ENCODE assay signal across 9 cellular contexts in genomic region chr9:97983524-97984187, GRCh38. TPM values are rescaled to one million over a fixed set of nuclear protein-coding genes. Genes with fewer than 3 reads are reported as not detected.
DNase-seq lines count a peak whose midpoint lies in the region; ATAC-seq and TF ChIP-seq lines count a peak whose summit lies in the region.
"Had no signal": no experiment of that assay in that cellular context is flagged by ENCODE, and none has a peak within 500 bp of the region (broad histone marks: within the 10 kb centered on the region; RNA-seq: fewer than 3 reads in every experiment).

No MANE protein-coding gene starts in this region.

- peak overlapping the region; percentile 71 for H3K4me3 Mint-ChIP-seq in activated T-helper 2 cell treated with anti-CD3 and anti-CD28 coated beads, Interferon-gamma antibody, Interleukin-2, Interleukin-4, amounts not matched to agents 10 μg/mL and 5 μg/mL and 100 μg/mL, durations not matched to agents 14 hours and 24 hours and 36 hours (ENCODE audit: low read depth)
- peak overlapping the region; percentile 86 to 87 for H3K4me3 Mint-ChIP-seq in stimulated activated naive CD8-positive, alpha-beta T cell treated with anti-CD3 and anti-CD28 coated beads, Interleukin-15, amount 100 ng/mL, for 72 hours

- H3K9ac ChIP-seq in neural cell (ENCODE audit: low read length), result peak overlapping the region; percentile 82

- TF ChIP-seq CTCF in GM10248 (IDR thresholded peaks at IDR 0.05; ENCODE audit: control extremely low read depth, extremely low read depth, low read depth, missing control alignments), result no peak
- no peak for TF ChIP-seq CTCF in fibroblast of pulmonary artery (IDR thresholded peaks at IDR 0.05; ENCODE audit: low read length, missing control alignments)
- no peak for TF ChIP-seq CTCF in neural cell (IDR thresholded peaks at IDR 0.05; ENCODE audit: poor library complexity, severe bottlenecking)

- peaks cover 38% of the 10 kb centered on the region for H3K79me2 ChIP-seq in neural cell (replicated peaks; ENCODE audit: insufficient read depth, low read length)

- POLR2A ChIA-PET in GM10248 (lab: Yijun Ruan, JAX), result interaction anchor here (0.7 to 2.1 kb wide), 2 partner anchors 73 to 260 kb away, joined by 3 to 6 read pairs; partner anchors contain the start of gene NANS
- POLR2A ChIA-PET in HEK293T (lab: Yijun Ruan, JAX), result interaction anchor here (0.7 to 3.8 kb wide), 15 partner anchors 12 to 509 kb away, joined by 3 to 25 read pairs (median 4); partner anchors contain the start of gene TRMO

- H3K4me3 ChIP-seq in fibroblast of pulmonary artery (replicated peaks; ENCODE audit: low read depth, low read length), result peak overlapping the region; percentile 85
- H3K4me3 ChIP-seq in neural cell (ENCODE audit: low read length), result peak overlapping the region; percentile 85

- peak overlapping the region; percentile 78 for H3K27ac Mint-ChIP-seq in activated T-helper 2 cell treated with anti-CD3 and anti-CD28 coated beads, Interferon-gamma antibody, Interleukin-2, Interleukin-4, amounts not matched to agents 10 μg/mL and 5 μg/mL and 100 μg/mL, durations not matched to agents 14 hours and 24 hours and 36 hours
- H3K27ac Mint-ChIP-seq in stimulated activated naive CD8-positive, alpha-beta T cell treated with anti-CD3 and anti-CD28 coated beads, Interleukin-15, amount 100 ng/mL, for 72 hours, result peak overlapping the region; percentile 90 to 99

- no peaks in the 10 kb centered on the region for H3K27me3 Mint-ChIP-seq in activated T-helper 2 cell treated with anti-CD3 and anti-CD28 coated beads, Interferon-gamma antibody, Interleukin-2, Interleukin-4, amounts not matched to agents 10 μg/mL and 5 μg/mL and 100 μg/mL, durations not matched to agents 14 hours and 24 hours and 36 hours (ENCODE audit: low read depth)
- H3K27me3 Mint-ChIP-seq in stimulated activated naive CD8-positive, alpha-beta T cell treated with anti-CD3 and anti-CD28 coated beads, Interleukin-15, amount 100 ng/mL, for 72 hours, result no peaks in the 10 kb centered on the region

- H3F3A ChIP-seq in neural cell (ENCODE audit: insufficient read depth, low read length, poor library complexity, severe bottlenecking), result no peaks in the 10 kb centered on the region

- CTCF ChIA-PET in GM10248 (lab: Yijun Ruan, JAX) (interaction anchor here (0.8 to 3.2 kb wide), 21 partner anchors 9 to 407 kb away, joined by 3 to 22 read pairs (median 5); partner anchors contain the start of gene TRMO), HEK293T (lab: Yijun Ruan, JAX) (interaction anchor here (0.7 kb wide), 1 partner anchor 27 kb away, joined by 3 read pairs; no protein-coding TSS in a partner anchor)

- H3K9me3 Mint-ChIP-seq in activated T-helper 2 cell treated with anti-CD3 and anti-CD28 coated beads, Interferon-gamma antibody, Interleukin-2, Interleukin-4, amounts not matched to agents 10 μg/mL and 5 μg/mL and 100 μg/mL, durations not matched to agents 14 hours and 24 hours and 36 hours, result no peaks in the 10 kb centered on the region
- no peaks in the 10 kb centered on the region for H3K9me3 Mint-ChIP-seq in stimulated activated naive CD8-positive, alpha-beta T cell treated with anti-CD3 and anti-CD28 coated beads, Interleukin-15, amount 100 ng/mL, for 72 hours

- peaks cover 13% of the 10 kb centered on the region for H3K27me3 ChIP-seq in neural cell (ENCODE audit: insufficient read depth, low read depth, low read length)

- intact Hi-C loops in activated T-helper 2 cell treated with anti-CD3 and anti-CD28 coated beads, Interferon-gamma antibody, Interleukin-2, Interleukin-4, amounts not matched to agents 10 μg/mL and 5 μg/mL and 100 μg/mL, durations not matched to agents 14 hours and 24 hours and 36 hours (cut with micrococcal nuclease), result loop anchor here (1.0 to 5.0 kb wide), 3 partner anchors 61 to 119 kb away; partner anchors contain the start of genes NANS and TRMO

- TF ChIP-seq EP300 in neural cell (conservative IDR thresholded peaks at IDR 0.05; ENCODE audit: poor library complexity, severe bottlenecking), result no peak

- TF ChIP-seq RAD21 in neural cell (conservative IDR thresholded peaks at IDR 0.05), result no peak

- H3K27ac ChIP-seq in neural cell (ENCODE audit: low read length), result peak overlapping the region; percentile 75

- peaks cover 33% of the 10 kb centered on the region for H3K4me1 Mint-ChIP-seq in activated T-helper 2 cell treated with anti-CD3 and anti-CD28 coated beads, Interferon-gamma antibody, Interleukin-2, Interleukin-4, amounts not matched to agents 10 μg/mL and 5 μg/mL and 100 μg/mL, durations not matched to agents 14 hours and 24 hours and 36 hours (ENCODE audit: low read depth)
- H3K4me1 Mint-ChIP-seq in stimulated activated naive CD8-positive, alpha-beta T cell treated with anti-CD3 and anti-CD28 coated beads, Interleukin-15, amount 100 ng/mL, for 72 hours, result peaks cover 68% of the 10 kb centered on the region

- H2AFZ ChIP-seq in neural cell (ENCODE audit: low read depth, low read length), result peak overlapping the region; percentile 40

- H3K36me3 ChIP-seq in neural cell (ENCODE audit: insufficient read depth, low read length), result no peaks in the 10 kb centered on the region

- peak; percentile 5 for ATAC-seq in stimulated activated naive CD8-positive, alpha-beta T cell treated with anti-CD3 and anti-CD28 coated beads, Interleukin-15, amount 100 ng/mL, for 72 hours
- no peak for ATAC-seq in HG03108 (IDR thresholded peaks at IDR 0.05; ENCODE audit: unreplicated experiment)

- H3K9me2 ChIP-seq in neural cell (ENCODE audit: insufficient read depth, low read length), result no peaks in the 10 kb centered on the region

- no peaks in the 10 kb centered on the region for H4K20me1 ChIP-seq in neural cell (ENCODE audit: insufficient read depth)

- DNase-seq in GM10248 (ENCODE audit: extremely low spot score) (peak; percentile 60), HEK293T (ENCODE audit: extremely low spot score) (peak; percentile 45), NCI-H510A (lab: John Stamatoyannopoulos, UW) (peak; percentile 16), fibroblast of pulmonary artery (ENCODE audit: low read depth) (peak; percentile 35)
- peak; percentile 43 for DNase-seq in activated T-helper 2 cell treated with anti-CD3 and anti-CD28 coated beads, Interferon-gamma antibody, Interleukin-2, Interleukin-4, amounts not matched to agents 10 μg/mL and 5 μg/mL and 100 μg/mL, durations not matched to agents 14 hours and 24 hours and 36 hours (ENCODE audit: low spot score)
- DNase-seq in stimulated activated naive CD8-positive, alpha-beta T cell treated with anti-CD3 and anti-CD28 coated beads, Interleukin-15, amount 100 ng/mL, for 72 hours, result peak; percentile 58 to 67

- no peak overlapping the region for H3K4me2 ChIP-seq in neural cell (ENCODE audit: low read length)

- peaks cover 19% of the 10 kb centered on the region for H3K36me3 Mint-ChIP-seq in activated T-helper 2 cell treated with anti-CD3 and anti-CD28 coated beads, Interferon-gamma antibody, Interleukin-2, Interleukin-4, amounts not matched to agents 10 μg/mL and 5 μg/mL and 100 μg/mL, durations not matched to agents 14 hours and 24 hours and 36 hours (ENCODE audit: low read depth)

- H3K9me3 ChIP-seq in neural cell (ENCODE audit: low read length), result no peaks in the 10 kb centered on the region

TF ChIP-seq in HEK293T, 16 proteins besides CTCF, POLR2A, EP300 and RAD21 (continues in another document):
- TF ChIP-seq NFRKB (IDR thresholded peaks at IDR 0.05) (no peak), FOXM1 (IDR thresholded peaks at IDR 0.05; ENCODE audit: borderline replicate concordance) (no peak), ZNF384 (IDR thresholded peaks at IDR 0.05) (no peak), SP1 (IDR thresholded peaks at IDR 0.05) (no peak), TARDBP (IDR thresholded peaks at IDR 0.05) (no peak), FOXK2 (IDR thresholded peaks at IDR 0.05) (no peak), FOXA1 (IDR thresholded peaks at IDR 0.05) (no peak), SUZ12 (IDR thresholded peaks at IDR 0.05) (no peak), CTBP1 (IDR thresholded peaks at IDR 0.05; ENCODE audit: borderline replicate concordance) (no peak), ELF4 (IDR thresholded peaks at IDR 0.05) (no peak), ARNT (IDR thresholded peaks at IDR 0.05) (no peak), LEF1 (IDR thresholded peaks at IDR 0.05; ENCODE audit: borderline replicate concordance) (no peak)

TF ChIP-seq in neural cell, 6 proteins besides CTCF, POLR2A, EP300 and RAD21:
- TF ChIP-seq, protein P1, sequence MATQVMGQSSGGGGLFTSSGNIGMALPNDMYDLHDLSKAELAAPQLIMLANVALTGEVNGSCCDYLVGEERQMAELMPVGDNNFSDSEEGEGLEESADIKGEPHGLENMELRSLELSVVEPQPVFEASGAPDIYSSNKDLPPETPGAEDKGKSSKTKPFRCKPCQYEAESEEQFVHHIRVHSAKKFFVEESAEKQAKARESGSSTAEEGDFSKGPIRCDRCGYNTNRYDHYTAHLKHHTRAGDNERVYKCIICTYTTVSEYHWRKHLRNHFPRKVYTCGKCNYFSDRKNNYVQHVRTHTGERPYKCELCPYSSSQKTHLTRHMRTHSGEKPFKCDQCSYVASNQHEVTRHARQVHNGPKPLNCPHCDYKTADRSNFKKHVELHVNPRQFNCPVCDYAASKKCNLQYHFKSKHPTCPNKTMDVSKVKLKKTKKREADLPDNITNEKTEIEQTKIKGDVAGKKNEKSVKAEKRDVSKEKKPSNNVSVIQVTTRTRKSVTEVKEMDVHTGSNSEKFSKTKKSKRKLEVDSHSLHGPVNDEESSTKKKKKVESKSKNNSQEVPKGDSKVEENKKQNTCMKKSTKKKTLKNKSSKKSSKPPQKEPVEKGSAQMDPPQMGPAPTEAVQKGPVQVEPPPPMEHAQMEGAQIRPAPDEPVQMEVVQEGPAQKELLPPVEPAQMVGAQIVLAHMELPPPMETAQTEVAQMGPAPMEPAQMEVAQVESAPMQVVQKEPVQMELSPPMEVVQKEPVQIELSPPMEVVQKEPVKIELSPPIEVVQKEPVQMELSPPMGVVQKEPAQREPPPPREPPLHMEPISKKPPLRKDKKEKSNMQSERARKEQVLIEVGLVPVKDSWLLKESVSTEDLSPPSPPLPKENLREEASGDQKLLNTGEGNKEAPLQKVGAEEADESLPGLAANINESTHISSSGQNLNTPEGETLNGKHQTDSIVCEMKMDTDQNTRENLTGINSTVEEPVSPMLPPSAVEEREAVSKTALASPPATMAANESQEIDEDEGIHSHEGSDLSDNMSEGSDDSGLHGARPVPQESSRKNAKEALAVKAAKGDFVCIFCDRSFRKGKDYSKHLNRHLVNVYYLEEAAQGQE (IDR thresholded peaks at IDR 0.05; ENCODE audit: borderline replicate concordance), result no peak
- peak; percentile 26 for TF ChIP-seq MXI1 (conservative IDR thresholded peaks at IDR 0.05; ENCODE audit: poor library complexity, severe bottlenecking)
- TF ChIP-seq POLR2AphosphoS5 (IDR thresholded peaks at IDR 0.05), result no peak

RNA-seq across cellular contexts. Expression of gene ANP32B, which starts 0.5 kb away (rescaled TPM):
- 307 and 323 TPM in 2 replicates for total RNA-seq in activated T-helper 2 cell treated with anti-CD3 and anti-CD28 coated beads, Interferon-gamma antibody, Interleukin-2, Interleukin-4, amounts not matched to agents 10 μg/mL and 5 μg/mL and 100 μg/mL, durations not matched to agents 14 hours and 24 hours and 36 hours
- polyA plus RNA-seq in neural cell, result 3.7 and 4.1 TPM in 2 replicates
- 2.2 and 4.5 TPM in 2 replicates for polyA minus RNA-seq in neural cell

RNA-seq across cellular contexts. Expression of gene HEMGN, which starts 45.7 kb away (rescaled TPM):
- total RNA-seq in activated T-helper 2 cell treated with anti-CD3 and anti-CD28 coated beads, Interferon-gamma antibody, Interleukin-2, Interleukin-4, amounts not matched to agents 10 μg/mL and 5 μg/mL and 100 μg/mL, durations not matched to agents 14 hours and 24 hours and 36 hours, result 0.41 and 0.78 TPM in 2 replicates
- not detected in 2 replicates for polyA plus RNA-seq in neural cell
- polyA minus RNA-seq in neural cell, result not detected in 2 replicates
- total RNA-seq: pulmonary artery endothelial cell had no signal
